In the genomic region with DNA sequence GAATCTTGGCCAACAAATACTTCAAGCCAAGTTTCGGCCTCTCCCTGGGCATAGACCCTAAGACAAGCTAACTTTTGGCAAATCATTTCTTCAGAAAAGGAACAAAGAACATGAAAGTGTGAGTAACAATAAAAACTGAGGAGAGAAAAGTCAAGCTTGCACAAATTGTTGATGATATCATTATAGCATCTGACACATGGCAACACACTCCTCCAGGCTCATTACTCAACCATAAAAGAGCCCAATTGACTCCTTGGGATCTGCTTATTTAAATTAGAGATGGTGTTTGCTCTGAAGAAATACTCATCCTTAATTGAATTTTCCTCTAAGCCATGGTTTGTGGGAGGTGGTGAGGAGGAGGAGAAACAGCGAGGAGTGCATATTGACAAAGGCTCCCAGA, we compare ENCODE assay signal across 25 cellular contexts.
"Had no signal": no experiment of that assay in that cellular context is flagged by ENCODE, and none has a peak within 500 bp of the region (broad histone marks: within the 10 kb centered on the region; RNA-seq: fewer than 3 reads in every experiment).

No MANE protein-coding gene starts in this region.

- ATAC-seq: gastrocnemius medialis; left cardiac atrium; left lung; natural killer cell treated with Interleukin-12 subunit alpha and Interleukin-12 subunit beta and Interleukin-15 and Interleukin-18, amount 100 ng/mL, for 72 hours; right lobe of liver; stimulated activated naive B cell treated with anti-CD40 and anti-IgM and Interleukin-4, amounts not matched to agents 10 μg/mL and 1 μg/mL and 100 μg/mL, for 72 hours had no signal

- H2AFZ ChIP-seq: hepatocyte, parathyroid adenoma had no signal

- FAIRE-seq: colon, kidney, small intestine, urothelium cell line had no signal

- H3K27ac ChIP-seq: dorsolateral prefrontal cortex, epithelial cell of prostate, esophagus muscularis mucosa, gastrocnemius medialis, hepatocyte, left lung, parathyroid adenoma, right lobe of liver, thoracic aorta, tibial nerve, upper lobe of left lung had no signal

- H3K4me2 ChIP-seq: hepatocyte had no signal

- DNase-seq: dorsolateral prefrontal cortex; effector CD4-positive, alpha-beta T cell; foreskin fibroblast; gastrocnemius medialis; kidney; left cardiac atrium; left lung; right lobe of liver; small intestine; stimulated activated CD4-positive, alpha-beta T cell treated with anti-CD3 and anti-CD28 coated beads, Interleukin-15, amount 100 ng/mL, for 24 hours; stimulated activated CD4-positive, alpha-beta T cell treated with anti-CD3 and anti-CD28 coated beads, Interleukin-2, amount 100 ng/mL, for 48 hours; stimulated activated naive B cell treated with anti-CD40 and anti-IgM and Interleukin-4, amounts not matched to agents 10 μg/mL and 1 μg/mL and 100 μg/mL, for 72 hours; upper lobe of left lung had no signal

- H3K36me3 ChIP-seq: esophagus muscularis mucosa, gastrocnemius medialis, left lung, right lobe of liver, thoracic aorta, tibial nerve, upper lobe of left lung had no signal

- H3K27me3 ChIP-seq: dorsolateral prefrontal cortex, esophagus muscularis mucosa, gastrocnemius medialis, hepatocyte, left lung, right lobe of liver, tibial nerve, upper lobe of left lung had no signal

- H3K4me1 ChIP-seq: esophagus muscularis mucosa, gastrocnemius medialis, left lung, parathyroid adenoma, right lobe of liver, tibial nerve, upper lobe of left lung had no signal

- H3K4me1 Mint-ChIP-seq: neural crest cell had no signal

- H3K9me3 ChIP-seq: gastrocnemius medialis, left lung, right lobe of liver, thoracic aorta had no signal

- H3K4me3 ChIP-seq: dorsolateral prefrontal cortex, esophagus muscularis mucosa, gastrocnemius medialis, hepatocyte, left lung, right lobe of liver, thoracic aorta, tibial nerve, upper lobe of left lung had no signal

- H3K27ac Mint-ChIP-seq: natural killer cell treated with Interleukin-12 subunit alpha and Interleukin-12 subunit beta and Interleukin-15 and Interleukin-18, amount 100 ng/mL, for 72 hours; stimulated activated naive B cell treated with anti-CD40 and anti-IgM and Interleukin-4, amounts not matched to agents 10 μg/mL and 1 μg/mL and 100 μg/mL, for 72 hours; stimulated activated naive CD8-positive, alpha-beta T cell treated with anti-CD3 and anti-CD28 coated beads, Interleukin-15, Interleukin-2, amounts not matched to agents 100 ng/mL and 50 ng/mL, for 24 hours had no signal

- H3K4me3 Mint-ChIP-seq: natural killer cell treated with Interleukin-12 subunit alpha and Interleukin-12 subunit beta and Interleukin-15 and Interleukin-18, amount 100 ng/mL, for 72 hours; neural crest cell; stimulated activated naive B cell treated with anti-CD40 and anti-IgM and Interleukin-4, amounts not matched to agents 10 μg/mL and 1 μg/mL and 100 μg/mL, for 72 hours; stimulated activated naive CD8-positive, alpha-beta T cell treated with anti-CD3 and anti-CD28 coated beads, Interleukin-15, Interleukin-2, amounts not matched to agents 100 ng/mL and 50 ng/mL, for 24 hours had no signal

- H3K9ac ChIP-seq: parathyroid adenoma had no signal

- H3K27me3 Mint-ChIP-seq: natural killer cell treated with Interleukin-12 subunit alpha and Interleukin-12 subunit beta and Interleukin-15 and Interleukin-18, amount 100 ng/mL, for 72 hours; progenitor cell of endocrine pancreas; stimulated activated naive CD8-positive, alpha-beta T cell treated with anti-CD3 and anti-CD28 coated beads, Interleukin-15, Interleukin-2, amounts not matched to agents 100 ng/mL and 50 ng/mL, for 24 hours had no signal
